12 cellular contexts compared by ENCODE assay signal in genomic region chr14:32826404-32827082, GRCh38.
DNase-seq lines count a peak whose midpoint lies in the region; ATAC-seq and TF ChIP-seq lines count a peak whose summit lies in the region.
"Had no signal": no experiment of that assay in that cellular context is flagged by ENCODE, and none has a peak within 500 bp of the region (broad histone marks: within the 10 kb centered on the region; RNA-seq: fewer than 3 reads in every experiment).

No MANE protein-coding gene starts in this region.

- H3K4me1 Mint-ChIP-seq in endodermal cell = peaks cover 9% of the 10 kb centered on the region
- H3K4me1 Mint-ChIP-seq: activated B cell treated with CpG ODN at 0.5 μM for 24 hours, IgD-negative memory B cell had no signal

- H3K27ac Mint-ChIP-seq in endodermal cell = no peak overlapping the region
- H3K27ac Mint-ChIP-seq: activated B cell treated with CpG ODN at 0.5 μM for 24 hours; activated naive CD4-positive, alpha-beta T cell treated with anti-CD3 and anti-CD28 coated beads, Interleukin-2, amount 50 U/mL, for 72 hours; IgD-negative memory B cell had no signal

- H3K27ac ChIP-seq in endodermal cell (ENCODE audit: low read depth, low read length) (peak overlapping the region; percentile 67), mesenchymal stem cell (ENCODE audit: low read length, poor library complexity, severe bottlenecking) (no peak overlapping the region)
- H3K27ac ChIP-seq: neutrophil had no signal

- H3K4me3 ChIP-seq in endodermal cell (ENCODE audit: low read length) (no peak overlapping the region), mesenchymal stem cell (ENCODE audit: insufficient read depth in 1 of 2, low read depth in 1 of 2, low read length in 2 of 2) (no peak overlapping the region)

- H2BK120ac ChIP-seq in mesenchymal stem cell (ENCODE audit: low read depth, low read length) = no peak overlapping the region

- H3K79me1 ChIP-seq in mesenchymal stem cell (replicated peaks; ENCODE audit: low read length, poor library complexity, severe bottlenecking) = no peaks in the 10 kb centered on the region

- peak overlapping the region; percentile 11 for H2AFZ ChIP-seq in mesenchymal stem cell (ENCODE audit: low read depth, low read length)

- no peak overlapping the region for H2BK12ac ChIP-seq in mesenchymal stem cell (ENCODE audit: low read length in 2 of 2)

- H3K4me3 Mint-ChIP-seq in endodermal cell = no peak overlapping the region
- H3K4me3 Mint-ChIP-seq: activated B cell treated with CpG ODN at 0.5 μM for 24 hours, IgD-negative memory B cell had no signal

- H2BK5ac ChIP-seq in mesenchymal stem cell (ENCODE audit: low read depth, low read length, poor library complexity, severe bottlenecking) = no peak overlapping the region

- 59 to 61% methylated on average over 5 to 7 of the region's 9 CpGs for WGBS in endodermal cell (ENCODE audit: insufficient coverage in 1 of 2, insufficient read length in 1 of 2), 2 experiments
- 71% methylated on average over 5 of the region's 9 CpGs for WGBS in mesenchymal stem cell

- H3K4me1 ChIP-seq in endodermal cell (ENCODE audit: control insufficient read depth, insufficient read depth, low read length) = no peaks in the 10 kb centered on the region
- H3K4me1 ChIP-seq in mesenchymal stem cell (ENCODE audit: control insufficient read depth, insufficient read depth, low read depth, low read length) = peaks cover 1% of the 10 kb centered on the region

- H3K9ac ChIP-seq in endodermal cell (ENCODE audit: extremely low read depth, low read length, poor library complexity, severe bottlenecking) (no peak overlapping the region), mesenchymal stem cell (ENCODE audit: low read length) (no peak overlapping the region)

- no peak overlapping the region for H3K23ac ChIP-seq in mesenchymal stem cell (ENCODE audit: low read length in 2 of 2)

- H3K27me3 ChIP-seq in endodermal cell (ENCODE audit: control insufficient read depth, insufficient read depth, low read length, poor library complexity, severe bottlenecking) (no peaks in the 10 kb centered on the region), mesenchymal stem cell (ENCODE audit: control insufficient read depth in 1 of 2, insufficient read depth in 1 of 2, low read length in 2 of 2) (no peaks in the 10 kb centered on the region)
- H3K27me3 ChIP-seq: neutrophil had no signal

- no peak overlapping the region for H3K14ac ChIP-seq in mesenchymal stem cell (ENCODE audit: low read length in 2 of 2)

- H4K8ac ChIP-seq in mesenchymal stem cell (ENCODE audit: low read length) = peak overlapping the region; percentile 53

- no peaks in the 10 kb centered on the region for H3K36me3 Mint-ChIP-seq in endodermal cell (ENCODE audit: low read depth)
- H3K36me3 Mint-ChIP-seq: IgD-negative memory B cell had no signal

- peak overlapping the region in 1 of 2 experiments; percentile 41 for H3K4ac ChIP-seq in mesenchymal stem cell (ENCODE audit: low read depth in 1 of 2, low read length in 2 of 2)

- no peak overlapping the region for H3K4me2 ChIP-seq in mesenchymal stem cell (ENCODE audit: low read length, poor library complexity, severe bottlenecking)

- H3K9me3 ChIP-seq in endodermal cell (ENCODE audit: control insufficient read depth, low read length) = no peaks in the 10 kb centered on the region
- H3K9me3 ChIP-seq in mesenchymal stem cell (ENCODE audit: control insufficient read depth, low read length) = no peaks in the 10 kb centered on the region
- H3K9me3 ChIP-seq: neutrophil had no signal

- H3K9me3 Mint-ChIP-seq in endodermal cell = no peaks in the 10 kb centered on the region

- H4K91ac ChIP-seq in mesenchymal stem cell (ENCODE audit: low read length) = no peak overlapping the region

- TF ChIP-seq CTCF in AG09319 (IDR thresholded peaks at IDR 0.05; ENCODE audit: low read depth, low read length) (peak; percentile 9; the same call in 1 of the 2 replicates), endodermal cell (conservative IDR thresholded peaks at IDR 0.05) (peak; percentile 59)

- no peak for DNase-seq in AG09319 (ENCODE audit: extremely low read depth, low read depth)
- peak; percentile 80 for DNase-seq in NCI-H1092 treated with DMSO at 0.1 percent for 48 hours (lab: John Stamatoyannopoulos, UW)
- peak; percentile 63 for DNase-seq in endodermal cell
- DNase-seq in mesenchymal stem cell = no peak
- DNase-seq in EL = no peak
- no peak for DNase-seq in stimulated activated naive CD8-positive, alpha-beta T cell treated with anti-CD3 and anti-CD28 coated beads, Interleukin-15, Interleukin-2, amounts not matched to agents 100 U/mL and 50 U/mL, for 24 hours
- no peak for DNase-seq in activated CD4-positive, alpha-beta T cell treated with anti-CD3 and anti-CD28 coated beads, Interleukin-2, amount 50 U/mL, for 4 hours
- DNase-seq: activated B cell treated with CpG ODN at 0.5 μM for 24 hours had no signal

- H2AK5ac ChIP-seq in mesenchymal stem cell (ENCODE audit: low read length, severe bottlenecking) = no peak overlapping the region

- H2BK15ac ChIP-seq in mesenchymal stem cell (ENCODE audit: low read depth, poor library complexity, severe bottlenecking) = no peak overlapping the region

- no peak for ATAC-seq in HG03045 (IDR thresholded peaks at IDR 0.05; ENCODE audit: unreplicated experiment)
- ATAC-seq in stimulated activated naive CD8-positive, alpha-beta T cell treated with anti-CD3 and anti-CD28 coated beads, Interleukin-15, Interleukin-2, amounts not matched to agents 100 U/mL and 50 U/mL, for 24 hours = no peak
- ATAC-seq: activated naive CD4-positive, alpha-beta T cell treated with anti-CD3 and anti-CD28 coated beads, Interleukin-2, amount 50 U/mL, for 72 hours had no signal

- peak overlapping the region in 1 of 2 experiments; percentile 52 for H3K18ac ChIP-seq in mesenchymal stem cell (ENCODE audit: low read depth in 1 of 2, low read length in 2 of 2)

- H3K36me3 ChIP-seq in endodermal cell (ENCODE audit: control insufficient read depth, insufficient read depth, low read length) (no peaks in the 10 kb centered on the region), mesenchymal stem cell (ENCODE audit: control insufficient read depth in 1 of 2, insufficient read depth in 2 of 2, low read depth in 1 of 2, low read length in 2 of 2) (no peaks in the 10 kb centered on the region)
- H3K36me3 ChIP-seq: neutrophil had no signal

- H3K27me3 Mint-ChIP-seq in endodermal cell (ENCODE audit: insufficient read depth) = no peaks in the 10 kb centered on the region
- H3K27me3 Mint-ChIP-seq: activated B cell treated with CpG ODN at 0.5 μM for 24 hours, IgD-negative memory B cell had no signal

Comparison
In these comparisons a context has a peak if more than half of its experiments do, and no peak if none do; other contexts are left out.
1. DNase-seq: peak in NCI-H1092 treated with DMSO at 0.1 percent for 48 hours (single experiment) and endodermal cell (single experiment); none in AG09319 (single experiment), mesenchymal stem cell (single experiment), EL (single experiment), stimulated activated naive CD8-positive, alpha-beta T cell treated with anti-CD3 and anti-CD28 coated beads, Interleukin-15, Interleukin-2, amounts not matched to agents 100 U/mL and 50 U/mL, for 24 hours (single experiment) and activated CD4-positive, alpha-beta T cell treated with anti-CD3 and anti-CD28 coated beads, Interleukin-2, amount 50 U/mL, for 4 hours (0 of 2).